ENCODE assay signal across 8 cellular contexts in the genomic region with DNA sequence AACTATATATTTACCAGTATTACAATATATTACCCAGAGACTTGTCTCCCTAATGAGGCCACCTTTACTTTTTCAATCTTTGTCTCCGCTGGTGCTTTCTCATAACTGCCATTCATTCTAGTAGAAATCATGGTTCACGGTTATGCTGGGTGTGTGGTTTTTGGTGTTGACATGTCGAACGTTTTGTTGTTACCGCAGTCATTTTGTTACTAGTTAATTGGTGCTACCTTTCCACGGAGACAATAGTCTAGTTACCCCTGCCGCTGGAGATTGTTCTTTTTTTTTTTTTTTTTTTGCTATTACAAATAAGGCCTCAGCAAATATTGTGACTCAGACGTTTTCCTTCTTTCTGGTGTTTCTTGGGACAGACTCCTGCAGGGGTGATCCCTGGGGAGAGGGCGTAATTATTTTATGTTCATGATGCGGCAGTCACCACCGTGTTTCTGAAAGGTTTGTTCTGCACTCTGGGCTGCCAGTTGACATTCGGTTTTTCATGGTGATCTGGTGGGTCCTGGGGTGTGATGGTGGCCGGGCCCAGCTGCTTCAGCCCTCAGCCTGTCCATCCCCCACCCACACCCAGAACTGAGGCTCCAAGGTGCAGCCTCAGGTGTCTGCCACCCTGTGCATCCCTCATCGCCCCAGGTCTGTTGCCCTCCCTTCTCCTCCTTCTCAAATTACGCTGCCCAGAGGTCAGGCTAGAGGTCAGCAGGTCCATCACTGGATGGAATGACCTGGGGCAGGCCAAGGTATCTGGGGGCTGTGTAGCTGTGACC. TPM values are rescaled to one million over a fixed set of nuclear protein-coding genes. Genes with fewer than 3 reads are reported as not detected.
A peak's percentile ranks its signal among the peaks of the same experiment; 100 is the strongest.
DNase-seq lines count a peak whose midpoint lies in the region; ATAC-seq and TF ChIP-seq lines count a peak whose summit lies in the region.

No MANE protein-coding gene starts in this region.

- peak overlapping the region in 1 of 11 experiments; percentile 51; a peak in 1 of 22 replicates for H3K27ac ChIP-seq in BLaER1 treated with 17β-estradiol and CSF1 and Interleukin-3, amounts not matched to agents 10 nM and 100 nM

- H3K9ac ChIP-seq in BLaER1 treated with 17β-estradiol and CSF1 and Interleukin-3, amounts not matched to agents 10 nM and 100 nM = no peak overlapping the region

- no peaks in the 10 kb centered on the region for H3K36me3 Mint-ChIP-seq in activated T-helper 17 cell treated with anti-CD3 and anti-CD28 coated beads, Interleukin-2, amount 50 U/mL, for 72 hours (ENCODE audit: low read depth)
- H3K36me3 Mint-ChIP-seq in natural killer cell treated with Interleukin-12 subunit alpha and Interleukin-12 subunit beta and Interleukin-15 and Interleukin-18, amount 100 ng/mL, for 72 hours = no peaks in the 10 kb centered on the region

- H4K20me1 ChIP-seq in BLaER1 treated with 17β-estradiol and CSF1 and Interleukin-3, amounts not matched to agents 10 nM and 100 nM = peaks cover 38 to 100% (median 88%) of the 10 kb centered on the region in 11 experiments; a peak in 20 of 22 replicates

- H3K36me3 ChIP-seq in BLaER1 treated with 17β-estradiol and CSF1 and Interleukin-3, amounts not matched to agents 10 nM and 100 nM = peaks cover 0 to 21% (median 0%) of the 10 kb centered on the region in 11 experiments; a peak in 6 of 22 replicates
- H3K36me3 ChIP-seq in GM06990 (ENCODE audit: control insufficient read depth, insufficient read depth, low read length) = no peaks in the 10 kb centered on the region; the same call in 1 of the 2 replicates

- TF ChIP-seq CTCF in GM06990 (IDR thresholded peaks at IDR 0.05; ENCODE audit: insufficient read depth, low read length, poor library complexity, severe bottlenecking) = no peak

- H3K4me3 ChIP-seq in BLaER1 treated with 17β-estradiol and CSF1 and Interleukin-3, amounts not matched to agents 10 nM and 100 nM = no peak overlapping the region
- H3K4me3 ChIP-seq in GM06990 (replicated peaks; ENCODE audit: low read depth, low read length) = no peak overlapping the region

- H3K9me3 Mint-ChIP-seq in activated T-helper 17 cell treated with anti-CD3 and anti-CD28 coated beads, Interleukin-2, amount 50 U/mL, for 72 hours = no peaks in the 10 kb centered on the region
- H3K9me3 Mint-ChIP-seq in natural killer cell treated with Interleukin-12 subunit alpha and Interleukin-12 subunit beta and Interleukin-15 and Interleukin-18, amount 100 ng/mL, for 72 hours = no peaks in the 10 kb centered on the region

- ATAC-seq in activated T-helper 17 cell treated with anti-CD3 and anti-CD28 coated beads, Interleukin-2, amount 50 U/mL, for 72 hours (replicated peaks) = peak; percentile 70
- peak; percentile 73 to 74 for ATAC-seq in natural killer cell treated with Interleukin-12 subunit alpha and Interleukin-12 subunit beta and Interleukin-15 and Interleukin-18, amount 100 ng/mL, for 72 hours
- no peak for ATAC-seq in HG03025 (IDR thresholded peaks at IDR 0.05; ENCODE audit: low FRiP score, unreplicated experiment)
- no peak for ATAC-seq in HG03342 (IDR thresholded peaks at IDR 0.05; ENCODE audit: unreplicated experiment)

- peaks cover 31% of the 10 kb centered on the region for H3K4me1 Mint-ChIP-seq in activated T-helper 17 cell treated with anti-CD3 and anti-CD28 coated beads, Interleukin-2, amount 50 U/mL, for 72 hours
- H3K4me1 Mint-ChIP-seq in natural killer cell treated with Interleukin-12 subunit alpha and Interleukin-12 subunit beta and Interleukin-15 and Interleukin-18, amount 100 ng/mL, for 72 hours (ENCODE audit: low read depth in 2 of 2) = peaks cover 37 to 38% of the 10 kb centered on the region in 2 donors

- peaks cover 54 to 100% (median 98%) of the 10 kb centered on the region in 10 experiments for H3K4me1 ChIP-seq in BLaER1 treated with 17β-estradiol and CSF1 and Interleukin-3, amounts not matched to agents 10 nM and 100 nM

- DNase-seq in GM06990 (ENCODE audit: extremely low read depth, insufficient read length) (peak; percentile 40), UCSD-AML1 (lab: John Stamatoyannopoulos, UW; ENCODE audit: unreplicated experiment) (no peak), NCI-H446 (lab: John Stamatoyannopoulos, UW) (no peak)
- no peak for DNase-seq in natural killer cell treated with Interleukin-12 subunit alpha and Interleukin-12 subunit beta and Interleukin-15 and Interleukin-18, amount 100 ng/mL, for 72 hours (ENCODE audit: low spot score)

- H3K4me3 Mint-ChIP-seq in activated T-helper 17 cell treated with anti-CD3 and anti-CD28 coated beads, Interleukin-2, amount 50 U/mL, for 72 hours = peak overlapping the region; percentile 12
- peak overlapping the region; percentile 51 for H3K4me3 Mint-ChIP-seq in natural killer cell treated with Interleukin-12 subunit alpha and Interleukin-12 subunit beta and Interleukin-15 and Interleukin-18, amount 100 ng/mL, for 72 hours

- no peaks in the 10 kb centered on the region for H3K27me3 Mint-ChIP-seq in activated T-helper 17 cell treated with anti-CD3 and anti-CD28 coated beads, Interleukin-2, amount 50 U/mL, for 72 hours
- peaks cover 0 to 15% of the 10 kb centered on the region in 2 donors for H3K27me3 Mint-ChIP-seq in natural killer cell treated with Interleukin-12 subunit alpha and Interleukin-12 subunit beta and Interleukin-15 and Interleukin-18, amount 100 ng/mL, for 72 hours

- peaks cover 0 to 10% (median 7%) of the 10 kb centered on the region in 11 experiments; a peak in 8 of 22 replicates for H3K9me3 ChIP-seq in BLaER1 treated with 17β-estradiol and CSF1 and Interleukin-3, amounts not matched to agents 10 nM and 100 nM (replicated peaks in 1 of 11)

- peaks cover 0 to 26% (median 0%) of the 10 kb centered on the region in 11 experiments; a peak in 3 of 22 replicates for H3K27me3 ChIP-seq in BLaER1 treated with 17β-estradiol and CSF1 and Interleukin-3, amounts not matched to agents 10 nM and 100 nM
- H3K27me3 ChIP-seq in GM06990 (replicated peaks; ENCODE audit: control insufficient read depth, insufficient read depth, low read length) = no peaks in the 10 kb centered on the region

- H3K27ac Mint-ChIP-seq in activated T-helper 17 cell treated with anti-CD3 and anti-CD28 coated beads, Interleukin-2, amount 50 U/mL, for 72 hours = peak overlapping the region; percentile 9
- no peak overlapping the region for H3K27ac Mint-ChIP-seq in natural killer cell treated with Interleukin-12 subunit alpha and Interleukin-12 subunit beta and Interleukin-15 and Interleukin-18, amount 100 ng/mL, for 72 hours

- H3K4me2 ChIP-seq in BLaER1 treated with 17β-estradiol and CSF1 and Interleukin-3, amounts not matched to agents 10 nM and 100 nM = peak overlapping the region in 10 of 11 experiments; percentile 41 to 94 (median 83); a peak in 18 of 22 replicates

RNA-seq across cellular contexts. Expression of a gene that starts 28.6 kb away (rescaled TPM):
- 1 to 10 TPM; 4.6 to 6.0 TPM for total RNA-seq in activated T-helper 17 cell treated with anti-CD3 and anti-CD28 coated beads, Interleukin-2, amount 50 U/mL, for 72 hours
- 1 to 10 TPM in 1 of 2 donors, under 1 TPM in 1; 0.93 to 2.1 TPM for total RNA-seq in natural killer cell treated with Interleukin-12 subunit alpha and Interleukin-12 subunit beta and Interleukin-15 and Interleukin-18, amount 100 ng/mL, for 72 hours

Comparison
In these comparisons a context has a peak if more than half of its experiments do, and no peak if none do; other contexts are left out.
1. ATAC-seq: peak in activated T-helper 17 cell treated with anti-CD3 and anti-CD28 coated beads, Interleukin-2, amount 50 U/mL, for 72 hours (single experiment) and natural killer cell treated with Interleukin-12 subunit alpha and Interleukin-12 subunit beta and Interleukin-15 and Interleukin-18, amount 100 ng/mL, for 72 hours (2 of 2); none in HG03025 (single experiment) and HG03342 (single experiment).